9 cellular contexts compared by ENCODE assay signal in the genomic region with DNA sequence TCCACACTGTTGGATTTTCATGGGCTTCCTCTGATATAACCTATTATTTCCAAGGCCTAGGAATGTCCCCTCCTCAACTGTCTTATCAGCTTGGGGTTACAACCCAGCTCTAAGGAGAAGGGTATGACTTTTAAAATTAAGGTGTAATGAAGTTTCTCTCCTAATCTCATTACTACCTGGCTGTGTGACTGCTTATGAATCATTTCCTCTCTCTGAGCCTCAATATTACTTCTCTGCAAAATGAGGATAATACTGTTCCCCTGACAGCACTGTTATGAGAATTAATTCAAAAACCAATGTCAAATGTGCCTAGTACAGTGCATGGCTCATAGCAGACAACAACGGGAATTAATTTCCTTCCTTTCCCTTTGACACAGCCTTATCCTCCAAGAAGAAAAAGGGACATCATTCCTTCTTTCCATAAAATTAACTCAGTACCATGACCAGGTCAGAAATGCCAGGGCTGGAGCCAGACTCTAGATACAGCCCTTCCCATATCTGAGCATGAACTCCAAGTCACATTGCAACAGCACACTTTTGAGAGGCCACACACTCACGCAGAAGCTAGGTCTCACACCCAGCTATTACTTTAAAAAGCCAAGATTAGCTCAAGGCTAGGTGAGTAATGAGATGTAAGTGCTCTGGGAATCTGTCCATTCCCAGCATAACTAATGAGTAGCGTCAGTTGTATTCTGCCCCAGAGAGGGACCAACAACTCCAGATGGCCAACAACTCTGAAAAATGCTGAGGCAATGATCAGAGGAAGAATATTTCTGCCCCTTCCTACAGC.
DNase-seq lines count a peak whose midpoint lies in the region; ATAC-seq and TF ChIP-seq lines count a peak whose summit lies in the region.
"Had no signal": no experiment of that assay in that cellular context is flagged by ENCODE, and none has a peak within 500 bp of the region (broad histone marks: within the 10 kb centered on the region; RNA-seq: fewer than 3 reads in every experiment).

No MANE protein-coding gene starts in this region.

- H3K9me3 ChIP-seq in heart left ventricle (no peaks in the 10 kb centered on the region), thyroid gland (no peaks in the 10 kb centered on the region)

- TF ChIP-seq POLR2A in heart left ventricle (IDR thresholded peaks at IDR 0.05) (no peak), thyroid gland (IDR thresholded peaks at IDR 0.05) (no peak)

- ATAC-seq in heart left ventricle (peak; percentile 67 to 95 (median 90)), GM19452 (IDR thresholded peaks at IDR 0.05; ENCODE audit: unreplicated experiment) (no peak)

- intact Hi-C loops in heart left ventricle (cut with DNase I), result no loop called here
- intact Hi-C loops in thyroid gland (cut with DNase I), result no loop called here

- H3K36me3 ChIP-seq in heart left ventricle (no peaks in the 10 kb centered on the region), thyroid gland (no peaks in the 10 kb centered on the region)

- TF ChIP-seq CTCF in heart left ventricle (IDR thresholded peaks at IDR 0.05) (no peak), thyroid gland (IDR thresholded peaks at IDR 0.05) (no peak)

- H3K4me1 ChIP-seq in heart left ventricle (peaks cover 0 to 20% (median 0%) of the 10 kb centered on the region in 12 donors), thyroid gland (peaks cover 14 to 29% of the 10 kb centered on the region in 2 donors)

- WGBS in heart left ventricle, 4 donors, result 45 to 62% (median 55%) methylated on average over 3 of the region's 3 CpGs
- WGBS in thyroid gland, 2 donors, result 65 to 73% methylated on average over 3 of the region's 3 CpGs

- no peak overlapping the region for H3K4me3 ChIP-seq in heart left ventricle
- no peak overlapping the region for H3K4me3 ChIP-seq in thyroid gland (replicated peaks in 1 of 3)

- H3K27me3 ChIP-seq in heart left ventricle (no peaks in the 10 kb centered on the region), thyroid gland (no peaks in the 10 kb centered on the region)

- peak; percentile 91 for DNase-seq in HPDE6-E6E7 (ENCODE audit: extremely low spot score)
- peak; percentile 98 for DNase-seq in amniotic epithelial cell (ENCODE audit: low read depth)
- peak in 3 of 5 donors; percentile 9 to 38 (median 28) for DNase-seq in heart left ventricle
- peak; percentile 35 to 48 for DNase-seq in thyroid gland
- DNase-seq in hippocampal formation (lab: John Stamatoyannopoulos, UW), result no peak
- no peak for DNase-seq in activated naive CD4-positive, alpha-beta T cell treated with Interleukin-2 at 50 U/mL for 16 hours
- DNase-seq: activated CD8-positive, alpha-beta memory T cell treated with anti-CD3 and anti-CD28 coated beads, Interleukin-2, amount 50 U/mL, for 4 hours; H9 had no signal

- H3K27ac ChIP-seq in heart left ventricle, result peak overlapping the region in 8 of 12 donors; percentile 7 to 59 (median 44)
- peak overlapping the region; percentile 14 to 56 (median 20) for H3K27ac ChIP-seq in thyroid gland

Comparison
In these comparisons a context has a peak if more than half of its experiments do, and no peak if none do; other contexts are left out.
1. DNase-seq: peak in HPDE6-E6E7 (single experiment), amniotic epithelial cell (single experiment), heart left ventricle (3 of 5) and thyroid gland (2 of 2); none in hippocampal formation (0 of 2) and activated naive CD4-positive, alpha-beta T cell treated with Interleukin-2 at 50 U/mL for 16 hours (single experiment).